In genomic region chr1:168227620-168228019, GRCh38 we compare ENCODE assay signal across 8 cellular contexts. TPM values are rescaled to one million over a fixed set of nuclear protein-coding genes. Genes with fewer than 3 reads are reported as not detected.
DNase-seq lines count a peak whose midpoint lies in the region; ATAC-seq and TF ChIP-seq lines count a peak whose summit lies in the region.

No MANE protein-coding gene starts in this region.

- H4K91ac ChIP-seq in trophoblast cell (ENCODE audit: low read depth, low read length), result no peak overlapping the region

- 13% methylated on average over 7 of the region's 7 CpGs for WGBS in mammary epithelial cell (ENCODE audit: low coverage, missing lambda C conversion rate)
- no CpG with 5 or more reads among the region's 7 CpGs for WGBS in trophoblast cell (ENCODE audit: extremely low coverage, insufficient coverage, insufficient read length)

- peak overlapping the region; percentile 29 for H3K4ac ChIP-seq in trophoblast cell (ENCODE audit: low read depth, low read length)

- dilution Hi-C loops in mammary epithelial cell (cut with HindIII; ENCODE audit: low sequenced_read_pairs), result loop anchor here (10.0 kb wide), 1 partner anchor 87 kb away; no protein-coding TSS in a partner anchor

- intact Hi-C loops in mammary epithelial cell (cut with micrococcal nuclease), result loop anchor here (2.0 to 5.0 kb wide), 3 partner anchors 49 to 290 kb away; partner anchors contain the start of genes DCAF6, MPC2 and TIPRL

- H3K79me1 ChIP-seq in trophoblast cell (ENCODE audit: low read length), result peaks cover 15% of the 10 kb centered on the region

- H2BK5ac ChIP-seq in trophoblast cell (ENCODE audit: low read depth, low read length, poor library complexity), result no peak overlapping the region

- peak overlapping the region; percentile 66 for H3K27ac ChIP-seq in mammary epithelial cell (ENCODE audit: insufficient read depth, low read depth, low read length)
- H3K27ac ChIP-seq in trophoblast cell (ENCODE audit: low read depth, low read length), result no peak overlapping the region

- no peak overlapping the region for H2BK120ac ChIP-seq in trophoblast cell (ENCODE audit: insufficient read depth, low read length, poor library complexity)

- DNase-seq in GM12865 (ENCODE audit: low read depth), result peak; percentile 52
- DNase-seq in mammary epithelial cell, result peak; percentile 40
- DNase-seq in trophoblast cell, result no peak
- no peak for DNase-seq in NCI-H524 (lab: John Stamatoyannopoulos, UW)
- no peak for DNase-seq in activated gamma-delta T cell treated with Interleukin-2 at 50 U/mL for 16 hours
- no peak for DNase-seq in amniotic stem cell (lab: John Stamatoyannopoulos, UW)

- ATAC-seq in HG03565 (IDR thresholded peaks at IDR 0.05; ENCODE audit: unreplicated experiment) (peak; percentile 14), HG03196 (IDR thresholded peaks at IDR 0.05; ENCODE audit: unreplicated experiment) (no peak)

- no peak overlapping the region for H2AK5ac ChIP-seq in trophoblast cell (ENCODE audit: low read length)

- peaks cover 30% of the 10 kb centered on the region for H3K4me1 ChIP-seq in mammary epithelial cell (ENCODE audit: insufficient read depth, low read length)
- peaks cover 19 to 25% of the 10 kb centered on the region in 2 experiments for H3K4me1 ChIP-seq in trophoblast cell (ENCODE audit: control insufficient read depth in 1 of 2, insufficient read depth in 2 of 2, low read length in 2 of 2)

- BruUV-seq in mammary epithelial cell (replicated peaks; lab: Mats Ljungman, UMichigan), result no TSS peak

- H3K9me3 ChIP-seq in mammary epithelial cell (replicated peaks; ENCODE audit: insufficient read depth, low read length) (peaks cover 5% of the 10 kb centered on the region), trophoblast cell (ENCODE audit: insufficient read depth, low read depth, low read length) (no peaks in the 10 kb centered on the region)

- H4K12ac ChIP-seq in trophoblast cell (ENCODE audit: low read depth, low read length), result no peak overlapping the region

- H3K9ac ChIP-seq in mammary epithelial cell (ENCODE audit: insufficient read depth, low read length) (peak overlapping the region; percentile 68), trophoblast cell (ENCODE audit: low read length) (no peak overlapping the region)

- H3K36me3 ChIP-seq in mammary epithelial cell (ENCODE audit: insufficient read depth, low read length) (peaks cover 5% of the 10 kb centered on the region), trophoblast cell (ENCODE audit: control insufficient read depth in 1 of 2, insufficient read depth in 2 of 2, low read length in 2 of 2) (peaks cover 10% of the 10 kb centered on the region in 2 experiments)

- H3K27me3 ChIP-seq in mammary epithelial cell (ENCODE audit: insufficient read depth, low read length), result no peaks in the 10 kb centered on the region
- no peaks in the 10 kb centered on the region for H3K27me3 ChIP-seq in trophoblast cell (ENCODE audit: insufficient read depth, low read length)

- H3K4me3 ChIP-seq in GM12865 (ENCODE audit: low read depth, low read length) (peak overlapping the region; percentile 97), mammary epithelial cell (replicated peaks in 1 of 3; ENCODE audit: insufficient read depth in 1 of 3, low read depth in 2 of 3, low read length in 3 of 3) (peak overlapping the region; percentile 4 to 88 (median 75)), trophoblast cell (ENCODE audit: low read depth, low read length) (no peak overlapping the region)

- no peak overlapping the region for H4K8ac ChIP-seq in trophoblast cell (ENCODE audit: low read depth, low read length)

- peaks cover 67% of the 10 kb centered on the region for H3K79me2 ChIP-seq in mammary epithelial cell (ENCODE audit: insufficient read depth, low read length)
- peaks cover 14% of the 10 kb centered on the region for H3K79me2 ChIP-seq in trophoblast cell (ENCODE audit: control insufficient read depth, insufficient read depth, low read length, poor library complexity)

- no peak overlapping the region for H3K18ac ChIP-seq in trophoblast cell (ENCODE audit: low read length)

- no peak overlapping the region for H3K14ac ChIP-seq in trophoblast cell (ENCODE audit: low read length)

- in situ Hi-C loops in mammary epithelial cell (cut with MboI; ENCODE audit: low sequenced_read_pairs in 2 of 2), result no loop called here

- TF ChIP-seq CTCF in GM12865 (IDR thresholded peaks at IDR 0.05; ENCODE audit: insufficient read depth, low read depth, low read length, missing control alignments) (no peak), mammary epithelial cell (conservative IDR thresholded peaks at IDR 0.05 in 1 of 2, IDR thresholded peaks at IDR 0.05 in 1 of 2; ENCODE audit: extremely low read depth in 1 of 2, insufficient read depth in 1 of 2, low read depth in 1 of 2, low read length in 2 of 2) (no peak)

- CTCF ChIA-PET in mammary epithelial cell (lab: Charles Lee; ENCODE audit: low non-redundant PET), result interaction anchor here (0.6 kb wide), 1 partner anchor 115 kb away, joined by 3 read pairs; no protein-coding TSS in a partner anchor

- H2AFZ ChIP-seq in mammary epithelial cell (ENCODE audit: low read depth, low read length), result no peak overlapping the region
- H2AFZ ChIP-seq in trophoblast cell (ENCODE audit: insufficient read depth, low read length, poor library complexity), result no peak overlapping the region

- no peak overlapping the region for H2BK12ac ChIP-seq in trophoblast cell (ENCODE audit: low read length)

- no peaks in the 10 kb centered on the region for H4K20me1 ChIP-seq in mammary epithelial cell (ENCODE audit: insufficient read depth, low read length)

- H3K4me2 ChIP-seq in mammary epithelial cell (ENCODE audit: insufficient read depth, low read depth, low read length), result peak overlapping the region; percentile 86
- H3K4me2 ChIP-seq in trophoblast cell (ENCODE audit: low read length), result peak overlapping the region; percentile 11

- no peak overlapping the region for H3K23ac ChIP-seq in trophoblast cell (ENCODE audit: low read length)

RNA-seq across cellular contexts. Expression of gene SFT2D2, which starts 1.8 kb away (rescaled TPM):
- total RNA-seq in mammary epithelial cell, result 10 to 100 TPM; 47.3 to 56.6 TPM
- polyA plus RNA-seq in mammary epithelial cell, result 30.7 TPM
- 73.0 TPM for polyA minus RNA-seq in mammary epithelial cell
- polyA plus RNA-seq in trophoblast cell (2013), result 13.0 and 13.1 TPM in 2 replicates

RNA-seq across cellular contexts. Expression of gene TIPRL, which starts 48.9 kb away (rescaled TPM):
- total RNA-seq in mammary epithelial cell, result 10 to 100 TPM; 32.5 to 46.0 TPM
- polyA plus RNA-seq in mammary epithelial cell, result 22.9 TPM
- polyA minus RNA-seq in mammary epithelial cell, result 5.1 TPM
- polyA plus RNA-seq in trophoblast cell (2013), result 15.9 and 16.5 TPM in 2 replicates

RNA-seq across cellular contexts. Expression of gene TBX19, which starts 53.1 kb away (rescaled TPM):
- under 1 TPM; 0.67 to 0.68 TPM for total RNA-seq in mammary epithelial cell
- polyA plus RNA-seq in mammary epithelial cell, result 0.57 TPM
- polyA minus RNA-seq in mammary epithelial cell, result not detected
- polyA plus RNA-seq in trophoblast cell (2013), result 0.71 and 0.83 TPM in 2 replicates

Comparison
In these comparisons a context has a peak if more than half of its experiments do, and no peak if none do; other contexts are left out.
1. DNase-seq: peak in GM12865 (single experiment) and mammary epithelial cell (single experiment); none in trophoblast cell (0 of 2), NCI-H524 (0 of 2), activated gamma-delta T cell treated with Interleukin-2 at 50 U/mL for 16 hours (single experiment) and amniotic stem cell (single experiment).